ENCODE assay signal across 8 cellular contexts in the genomic region with DNA sequence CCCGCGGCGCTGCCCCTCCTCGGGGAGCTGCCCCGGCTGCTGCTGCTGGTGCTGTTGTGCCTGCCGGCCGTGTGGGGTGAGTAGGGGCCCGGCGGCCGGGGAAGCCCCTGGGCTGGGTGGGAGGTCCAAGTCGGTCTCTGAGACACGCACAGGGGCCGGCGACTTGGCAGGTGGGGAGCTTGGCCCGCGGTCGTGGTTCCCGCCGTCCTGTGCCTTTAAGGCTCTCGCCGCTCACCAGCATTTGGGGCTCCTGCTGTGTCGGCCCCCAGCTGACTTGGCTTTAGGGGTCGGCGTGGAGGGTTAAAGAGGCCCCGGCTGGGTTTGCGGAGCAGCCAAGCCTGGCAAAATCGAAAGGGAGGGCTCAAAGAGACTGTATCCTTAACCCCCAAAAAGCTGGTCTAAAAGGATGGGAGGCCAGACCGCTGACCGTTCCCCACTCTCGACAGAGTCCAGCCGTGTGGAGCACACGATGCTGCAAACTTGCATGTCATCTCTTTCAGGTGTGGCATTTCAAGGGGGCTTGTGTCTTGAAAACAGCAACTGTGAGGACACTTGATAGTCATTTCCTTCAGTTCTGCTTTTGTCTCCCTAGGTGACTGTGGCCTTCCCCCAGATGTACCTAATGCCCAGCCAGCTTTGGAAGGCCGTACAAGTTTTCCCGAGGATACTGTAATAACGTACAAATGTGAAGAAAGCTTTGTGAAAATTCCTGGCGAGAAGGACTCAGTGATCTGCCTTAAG. TPM values are rescaled to one million over a fixed set of nuclear protein-coding genes. Genes with fewer than 3 reads are reported as not detected.
DNase-seq lines count a peak whose midpoint lies in the region; ATAC-seq and TF ChIP-seq lines count a peak whose summit lies in the region.

No MANE protein-coding gene starts in this region.

- peak; percentile 16 to 41 for DNase-seq in NCI-H524 (lab: John Stamatoyannopoulos, UW)
- DNase-seq in NCI-H524 treated with DMSO at 0.1 percent for 48 hours (lab: John Stamatoyannopoulos, UW) = no peak
- DNase-seq in fibroblast of the aortic adventitia (ENCODE audit: low read depth) = peak; percentile 58
- peak; percentile 4 for DNase-seq in neuronal stem cell (ENCODE audit: low spot score)
- no peak for DNase-seq in mucosa of gallbladder (ENCODE audit: low spot score)

- H2BK5ac ChIP-seq in neuronal stem cell (ENCODE audit: low read length) = peak overlapping the region; percentile 58

- no peak overlapping the region for H4K8ac ChIP-seq in neuronal stem cell (ENCODE audit: low read depth, low read length)

- H3K9ac ChIP-seq in neuronal stem cell (ENCODE audit: low read depth, low read length, poor library complexity) = peak overlapping the region; percentile 84

- no peak overlapping the region for H2AK5ac ChIP-seq in neuronal stem cell (ENCODE audit: low read depth, low read length)

- no CpG with 5 or more reads among the region's 36 CpGs for WGBS in neuronal stem cell (ENCODE audit: extremely low coverage in 2 of 2, insufficient read length in 2 of 2, insufficient replicate concordance in 1 of 2), 2 donors

- H3K27me3 ChIP-seq in neuronal stem cell (ENCODE audit: control insufficient read depth in 3 of 3, insufficient read depth in 3 of 3, low read depth in 1 of 3, low read length in 3 of 3) = peaks cover 0 to 49% (median 0%) of the 10 kb centered on the region in 3 experiments

- peak overlapping the region; percentile 96 for H3K18ac ChIP-seq in neuronal stem cell (ENCODE audit: low read length)

- H3K79me1 ChIP-seq in neuronal stem cell (ENCODE audit: low read depth, low read length) = no peaks in the 10 kb centered on the region

- peak overlapping the region; percentile 76 for H3K23ac ChIP-seq in neuronal stem cell (ENCODE audit: low read depth, low read length, poor library complexity)

- H2BK120ac ChIP-seq in neuronal stem cell (ENCODE audit: low read depth, low read length) = no peak overlapping the region

- H3K14ac ChIP-seq in neuronal stem cell (ENCODE audit: low read length) = peak overlapping the region; percentile 91

- peak overlapping the region; percentile 97 for H2AFZ ChIP-seq in neuronal stem cell (ENCODE audit: low read length)

- H3K4me1 ChIP-seq in neuronal stem cell (ENCODE audit: control insufficient read depth in 2 of 2, insufficient read depth in 1 of 2, low read depth in 1 of 2, low read length in 2 of 2) = peaks cover 0 to 2% of the 10 kb centered on the region in 2 donors

- H3K4me3 ChIP-seq in fibroblast of the aortic adventitia (ENCODE audit: low read depth, low read length) = peak overlapping the region; percentile 87
- H3K4me3 ChIP-seq in neuronal stem cell (ENCODE audit: low read length in 2 of 2) = peak overlapping the region; percentile 35 to 91

- ATAC-seq in HG03280 (IDR thresholded peaks at IDR 0.05; ENCODE audit: unreplicated experiment) (peak; percentile 33), GM18909 (IDR thresholded peaks at IDR 0.05; ENCODE audit: poor library complexity, unreplicated experiment) (no peak)

- TF ChIP-seq CTCF in VCaP (conservative IDR thresholded peaks at IDR 0.05) (no peak), fibroblast of the aortic adventitia (IDR thresholded peaks at IDR 0.05; ENCODE audit: insufficient read depth, low read length) (no peak)

- no peaks in the 10 kb centered on the region for H3K9me3 ChIP-seq in neuronal stem cell (replicated peaks in 1 of 2; ENCODE audit: control insufficient read depth in 2 of 2, insufficient read depth in 1 of 2, low read depth in 1 of 2, low read length in 2 of 2)

- H2BK12ac ChIP-seq in neuronal stem cell (ENCODE audit: low read length) = no peak overlapping the region

- H4K91ac ChIP-seq in neuronal stem cell (ENCODE audit: low read depth, low read length, poor library complexity) = no peak overlapping the region

- H3K36me3 ChIP-seq in neuronal stem cell (replicated peaks in 1 of 2; ENCODE audit: control insufficient read depth in 2 of 2, insufficient read depth in 2 of 2, low read length in 2 of 2) = no peaks in the 10 kb centered on the region

- H3K4ac ChIP-seq in neuronal stem cell (ENCODE audit: low read length) = no peak overlapping the region

- peak overlapping the region; percentile 65 for H2BK15ac ChIP-seq in neuronal stem cell (ENCODE audit: low read length)

- peak overlapping the region; percentile 78 for H3K4me2 ChIP-seq in neuronal stem cell (ENCODE audit: insufficient read depth, low read length, poor library complexity, severe bottlenecking)

- H3K27ac ChIP-seq in VCaP = peak overlapping the region; percentile 84
- no peak overlapping the region for H3K27ac ChIP-seq in neuronal stem cell (replicated peaks; ENCODE audit: low read length)

RNA-seq across cellular contexts. Expression of a gene that starts 0.5 kb away (rescaled TPM):
- 25.5 and 34.0 TPM in 2 replicates for total RNA-seq in fibroblast of the aortic adventitia (ENCODE audit: low replicate concordance)
- polyA plus RNA-seq in neuronal stem cell (2013, experiment 1 of 2) = 7.2 TPM
- polyA plus RNA-seq in neuronal stem cell (2013, experiment 2 of 2) = 6.9 TPM
- 17.9 TPM for total RNA-seq in mucosa of gallbladder

Comparison
In these comparisons a context has a peak if more than half of its experiments do, and no peak if none do; other contexts are left out.
1. DNase-seq: peak in NCI-H524 (2 of 2), fibroblast of the aortic adventitia (single experiment) and neuronal stem cell (single experiment); none in NCI-H524 treated with DMSO at 0.1 percent for 48 hours (single experiment) and mucosa of gallbladder (single experiment).